Comparison of ENCODE assay signal across 8 cellular contexts in the genomic region with DNA sequence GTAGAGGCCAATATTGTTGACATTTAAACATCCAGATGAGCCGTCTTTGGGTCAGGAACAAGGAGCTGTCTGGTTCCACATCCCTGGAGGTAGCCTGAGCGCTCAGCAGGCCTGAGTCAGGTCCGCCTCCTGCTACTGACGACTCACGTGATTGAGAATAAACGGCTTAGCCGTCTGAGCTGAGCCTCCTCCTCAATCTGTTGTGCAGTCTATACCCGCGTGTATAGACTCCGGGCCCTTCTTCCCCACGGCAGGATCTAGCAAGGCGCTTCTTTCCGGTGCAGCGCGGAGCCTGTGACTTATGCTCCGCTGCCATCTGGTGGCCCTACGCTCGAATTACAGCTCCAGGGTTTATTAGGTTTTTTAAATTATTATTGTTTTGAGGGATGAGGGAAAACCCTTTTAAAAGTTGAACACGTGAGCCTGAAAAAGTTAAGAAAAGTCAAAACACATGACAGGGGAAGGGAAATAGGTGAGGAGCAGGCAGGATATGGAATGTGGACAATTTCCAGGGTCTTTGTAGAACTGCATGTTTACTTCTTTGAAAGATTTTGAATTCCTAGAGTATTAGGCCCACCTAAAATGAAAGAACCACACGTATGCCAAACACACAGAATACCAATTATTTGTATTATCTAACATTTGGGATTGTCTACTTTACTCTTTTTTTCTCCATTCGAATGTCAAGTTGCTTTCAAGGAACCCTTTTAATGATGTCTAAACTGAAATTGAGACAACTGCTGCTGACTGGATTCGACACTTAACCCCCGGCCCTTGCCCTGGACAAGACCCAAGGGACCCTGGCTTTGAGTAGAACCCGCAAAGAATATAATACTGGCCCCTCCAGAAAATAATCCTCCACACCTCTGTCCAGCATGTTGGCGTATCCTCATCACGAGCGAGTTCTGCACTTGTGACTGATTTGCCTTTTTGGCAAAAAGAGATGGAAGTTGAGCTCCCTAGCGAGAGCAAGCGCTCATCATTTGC.
DNase-seq lines count a peak whose midpoint lies in the region; ATAC-seq lines count a peak whose summit lies in the region.

No MANE protein-coding gene starts in this region.

- no peaks in the 10 kb centered on the region for H3K27me3 ChIP-seq in ACC112 (ENCODE audit: insufficient read depth, low read length)

- H3K79me2 ChIP-seq in ACC112 (ENCODE audit: control insufficient read depth, insufficient read depth, low read length, unreplicated experiment), result no peaks in the 10 kb centered on the region

- H3K36me3 ChIP-seq in ACC112 (ENCODE audit: insufficient read depth, low read length), result no peaks in the 10 kb centered on the region

- H3K4me3 ChIP-seq in ACC112 (ENCODE audit: low read depth, low read length), result no peak overlapping the region

- peak overlapping the region; percentile 67 for H2AFZ ChIP-seq in ACC112 (ENCODE audit: low read length, unreplicated experiment)

- DNase-seq in NCI-H2196 treated with DMSO at 0.1 percent for 48 hours (lab: John Stamatoyannopoulos, UW; ENCODE audit: unreplicated experiment) (peak; percentile 42), kidney tubule cell (ENCODE audit: low spot score) (peak; percentile 65)
- DNase-seq in activated CD4-positive, CD25-positive, alpha-beta regulatory T cell treated with anti-CD3 and anti-CD28 coated beads, Interleukin-2, amount 50 U/mL, for 16 hours (ENCODE audit: low read depth, low spot score), result peak; percentile 16
- DNase-seq in central memory CD4-positive, alpha-beta T cell, result peak; percentile 46
- DNase-seq in stimulated activated CD4-positive, alpha-beta T cell treated with anti-CD3 and anti-CD28 coated beads, Interleukin-4, amount 100 ng/mL, for 24 hours, result peak; percentile 63

- no peaks in the 10 kb centered on the region for H3K4me1 ChIP-seq in ACC112 (ENCODE audit: control insufficient read depth, insufficient read depth, low read length, unreplicated experiment)

- peak; percentile 78 for ATAC-seq in GM18858 (IDR thresholded peaks at IDR 0.05; ENCODE audit: unreplicated experiment)
- ATAC-seq in HG03108 (IDR thresholded peaks at IDR 0.05; ENCODE audit: unreplicated experiment), result peak; percentile 73

- H3K27ac ChIP-seq in ACC112 (ENCODE audit: low read depth, low read length), result no peak overlapping the region
